12 cellular contexts compared by ENCODE assay signal in genomic region chr15:89150762-89151305, GRCh38.
DNase-seq lines count a peak whose midpoint lies in the region; FAIRE-seq and TF ChIP-seq lines count a peak whose summit lies in the region.
"Had no signal": no experiment of that assay in that cellular context is flagged by ENCODE, and none has a peak within 500 bp of the region (broad histone marks: within the 10 kb centered on the region; RNA-seq: fewer than 3 reads in every experiment).

No MANE protein-coding gene starts in this region.

- no peak overlapping the region for H4K91ac ChIP-seq in trophoblast cell (ENCODE audit: low read depth, low read length)

- H2BK5ac ChIP-seq in trophoblast cell (ENCODE audit: low read depth, low read length, poor library complexity): no peak overlapping the region

- no peak overlapping the region for H3K4ac ChIP-seq in trophoblast cell (ENCODE audit: low read depth, low read length)

- no peak overlapping the region for H3K18ac ChIP-seq in trophoblast cell (ENCODE audit: low read length)

- H2AFZ ChIP-seq in trophoblast cell (ENCODE audit: insufficient read depth, low read length, poor library complexity): no peak overlapping the region

- H3K36me3 ChIP-seq in small intestine (ENCODE audit: control insufficient read depth in 2 of 2, insufficient read depth in 2 of 2, low read length in 2 of 2) (peaks cover 2 to 23% of the 10 kb centered on the region in 2 donors), trophoblast cell (ENCODE audit: control insufficient read depth in 1 of 2, insufficient read depth in 2 of 2, low read length in 2 of 2) (peaks cover 8 to 12% of the 10 kb centered on the region in 2 experiments), vagina (peaks cover 0 to 24% of the 10 kb centered on the region in 2 donors)

- H2AK5ac ChIP-seq in trophoblast cell (ENCODE audit: low read length): no peak overlapping the region

- no peak for TF ChIP-seq CTCF in vagina (IDR thresholded peaks at IDR 0.05)

- FAIRE-seq in islet of Langerhans (lab: Jason Lieb, UNC) (peak; percentile 76), small intestine (lab: Jason Lieb, UNC) (no peak), GM12892 (lab: Jason Lieb, UNC) (no peak)

- H3K79me2 ChIP-seq in trophoblast cell (ENCODE audit: control insufficient read depth, insufficient read depth, low read length, poor library complexity): no peaks in the 10 kb centered on the region

- no peak overlapping the region for H4K8ac ChIP-seq in trophoblast cell (ENCODE audit: low read depth, low read length)

- no peak for TF ChIP-seq POLR2A in GM12892 (IDR thresholded peaks at IDR 0.05; ENCODE audit: low read depth, low read length)
- no peak for TF ChIP-seq POLR2A in vagina (IDR thresholded peaks at IDR 0.05)

- no peaks in the 10 kb centered on the region for H3K79me1 ChIP-seq in trophoblast cell (ENCODE audit: low read length)

- H3K27me3 ChIP-seq in small intestine (ENCODE audit: control insufficient read depth in 2 of 2, insufficient read depth in 2 of 2, low read length in 2 of 2) (no peaks in the 10 kb centered on the region), trophoblast cell (ENCODE audit: insufficient read depth, low read length) (no peaks in the 10 kb centered on the region), vagina (no peaks in the 10 kb centered on the region)

- no peak overlapping the region for H2BK120ac ChIP-seq in trophoblast cell (ENCODE audit: insufficient read depth, low read length, poor library complexity)

- no peak overlapping the region for H3K4me2 ChIP-seq in trophoblast cell (ENCODE audit: low read length)
- H3K4me2 ChIP-seq: KMS-11 had no signal

- no peak overlapping the region for H3K23ac ChIP-seq in trophoblast cell (ENCODE audit: low read length)

- 27 to 45% (median 40%) methylated on average over 8 of the region's 8 CpGs for WGBS in small intestine, 3 donors
- WGBS in trophoblast cell (ENCODE audit: extremely low coverage, insufficient coverage, insufficient read length): no CpG with 5 or more reads among the region's 8 CpGs

- no peak overlapping the region for H3K14ac ChIP-seq in trophoblast cell (ENCODE audit: low read length)

- no peak overlapping the region for H4K12ac ChIP-seq in trophoblast cell (ENCODE audit: low read depth, low read length)

- no peak overlapping the region for H3K4me3 ChIP-seq in small intestine (ENCODE audit: low read depth in 1 of 2, low read length in 2 of 2)
- no peak overlapping the region for H3K4me3 ChIP-seq in trophoblast cell (ENCODE audit: low read depth, low read length)
- H3K4me3 ChIP-seq in vagina: no peak overlapping the region

- H3K9ac ChIP-seq in trophoblast cell (ENCODE audit: low read length): no peak overlapping the region
- H3K9ac ChIP-seq: KMS-11 had no signal

- H2BK12ac ChIP-seq in trophoblast cell (ENCODE audit: low read length): no peak overlapping the region

- H3K9me3 ChIP-seq in small intestine (ENCODE audit: control insufficient read depth, low read depth): no peaks in the 10 kb centered on the region
- no peaks in the 10 kb centered on the region for H3K9me3 ChIP-seq in trophoblast cell (ENCODE audit: insufficient read depth, low read depth, low read length)
- H3K9me3 ChIP-seq in vagina: no peaks in the 10 kb centered on the region

- intact Hi-C loops in vagina (cut with DNase I): no loop called here

- H3K27ac ChIP-seq in small intestine (ENCODE audit: low read depth in 1 of 2, low read length in 1 of 2) (peak overlapping the region; percentile 1 to 68), trophoblast cell (ENCODE audit: low read depth, low read length) (no peak overlapping the region), vagina (no peak overlapping the region)
- H3K27ac ChIP-seq: KMS-11 had no signal

- DNase-seq in NCI-H524 (lab: John Stamatoyannopoulos, UW): peak; percentile 17 to 26
- DNase-seq in NCI-H524 treated with DMSO at 0.1 percent for 48 hours (lab: John Stamatoyannopoulos, UW): no peak
- peak; percentile 44 for DNase-seq in NCI-H345 treated with DMSO at 0.1 percent for 48 hours (lab: John Stamatoyannopoulos, UW; ENCODE audit: unreplicated experiment)
- DNase-seq in small intestine: peak; percentile 54
- no peak for DNase-seq in GM12892 (ENCODE audit: insufficient read length)
- DNase-seq in trophoblast cell: no peak
- no peak for DNase-seq in vagina (ENCODE audit: extremely low spot score in 2 of 2)
- DNase-seq: ACHN; foreskin fibroblast; stimulated activated naive CD8-positive, alpha-beta T cell treated with anti-CD3 and anti-CD28 coated beads, Interleukin-15, Interleukin-2, amounts not matched to agents 100 U/mL and 50 U/mL, for 24 hours had no signal

- peaks cover 4 to 5% of the 10 kb centered on the region in 2 donors for H3K4me1 ChIP-seq in small intestine (ENCODE audit: control insufficient read depth in 2 of 2, insufficient read depth in 1 of 2, low read depth in 1 of 2, low read length in 1 of 2)
- H3K4me1 ChIP-seq in trophoblast cell (ENCODE audit: control insufficient read depth in 1 of 2, insufficient read depth in 2 of 2, low read length in 2 of 2): no peaks in the 10 kb centered on the region
- H3K4me1 ChIP-seq in vagina: peaks cover 15% of the 10 kb centered on the region

Comparison
In these comparisons a context has a peak if more than half of its experiments do, and no peak if none do; other contexts are left out.
1. DNase-seq: peak in NCI-H524 (2 of 2), NCI-H345 treated with DMSO at 0.1 percent for 48 hours (single experiment) and small intestine (single experiment); none in NCI-H524 treated with DMSO at 0.1 percent for 48 hours (single experiment), GM12892 (single experiment), trophoblast cell (0 of 2) and vagina (0 of 2).
2. H3K27ac ChIP-seq: peak in small intestine (2 of 2); none in trophoblast cell (single experiment) and vagina (single experiment).